ENCODE assay signal across 15 cellular contexts in genomic region chr1:15753776-15754175, GRCh38. TPM values are rescaled to one million over a fixed set of nuclear protein-coding genes. Genes with fewer than 3 reads are reported as not detected.
A peak's percentile ranks its signal among the peaks of the same experiment; 100 is the strongest.
DNase-seq lines count a peak whose midpoint lies in the region; ATAC-seq, FAIRE-seq and TF ChIP-seq lines count a peak whose summit lies in the region.
"Had no signal": no experiment of that assay in that cellular context is flagged by ENCODE, and none has a peak within 500 bp of the region (broad histone marks: within the 10 kb centered on the region; RNA-seq: fewer than 3 reads in every experiment).

No MANE protein-coding gene starts in this region.

- H3K9me3 ChIP-seq in HEK293 (ENCODE audit: control insufficient read depth, insufficient read depth, low read depth, low read length) (no peaks in the 10 kb centered on the region), HepG2 (ENCODE audit: low read length) (no peaks in the 10 kb centered on the region)
- H3K9me3 ChIP-seq: BLaER1 had no signal

- no peaks in the 10 kb centered on the region for H3K27me3 Mint-ChIP-seq in chondrocyte (ENCODE audit: low read depth)
- peaks cover 3% of the 10 kb centered on the region for H3K27me3 Mint-ChIP-seq in nephron (ENCODE audit: low read depth)
- no peaks in the 10 kb centered on the region for H3K27me3 Mint-ChIP-seq in type B pancreatic cell

- BruUV-seq in HepG2 (replicated peaks; lab: Mats Ljungman, UMichigan), result no TSS peak

- CTCF ChIA-PET in HEK293 (lab: Yijun Ruan, JAX) (interaction anchor here (1.6 kb wide), 1 partner anchor 12 kb away, joined by 5 read pairs; no protein-coding TSS in a partner anchor), HepG2 (lab: Yijun Ruan, JAX; ENCODE audit: low intra/inter-chr PET ratio, low total read pairs) (no interaction called here)

- TF ChIP-seq EP300 in HepG2 (IDR thresholded peaks at IDR 0.05; ENCODE audit: low read depth in 2 of 2, low read length in 2 of 2) (no peak), HepG2 (CRISPR knock-in tag; IDR thresholded peaks at IDR 0.05; ENCODE audit: borderline replicate concordance) (no peak)

- 0 out of 2 replicates have a peak, but pooled peaks cover 3% of the 10 kb centered on the region for H3K4me1 ChIP-seq in HEK293 (ENCODE audit: control insufficient read depth, insufficient read depth, low read length)
- peaks cover 66% of the 10 kb centered on the region for H3K4me1 ChIP-seq in HepG2 (ENCODE audit: insufficient read depth, low read length)

- in situ Hi-C loops in HepG2 (cut with HindIII; ENCODE audit: extremely low pct_ligation_motif_present, low pct_unique_long_range_greater_than_20kb), result no loop called here

- intact Hi-C loops in HepG2 (cut with micrococcal nuclease; ENCODE audit: unreplicated experiment), result no loop called here

- H3K36me3 Mint-ChIP-seq in chondrocyte (ENCODE audit: low read depth) (no peaks in the 10 kb centered on the region), nephron (ENCODE audit: low read depth) (no peaks in the 10 kb centered on the region), type B pancreatic cell (no peaks in the 10 kb centered on the region)

- POLR2A ChIA-PET in HEK293 (lab: Yijun Ruan, JAX) (no interaction called here), HepG2 (lab: Yijun Ruan, JAX) (no interaction called here)

- no peak overlapping the region for H2AFZ ChIP-seq in HepG2 (ENCODE audit: low read length)

- no peak for FAIRE-seq in HepG2 (lab: Jason Lieb, UNC)
- FAIRE-seq: H54 had no signal

- no peak for TF ChIP-seq RAD21 in HepG2 (CRISPR knock-in tag; IDR thresholded peaks at IDR 0.05)

- DNase-seq in chondrocyte (ENCODE audit: low spot score) (no peak), type B pancreatic cell (ENCODE audit: extremely low spot score, unreplicated experiment) (no peak), HepG2 (ENCODE audit: low spot score) (no peak)
- DNase-seq in activated CD8-positive, alpha-beta memory T cell treated with anti-CD3 and anti-CD28 coated beads, Interleukin-2, amount 50 U/mL, for 4 hours, result no peak
- DNase-seq: 8988T, AML-193, DMS53 had no signal

- ATAC-seq in HG02759 (IDR thresholded peaks at IDR 0.05; ENCODE audit: unreplicated experiment) (no peak), HepG2 (no peak)
- ATAC-seq: HCT116 had no signal

- H3K4me2 ChIP-seq in HepG2 (ENCODE audit: low read depth, low read length), result no peak overlapping the region
- H3K4me2 ChIP-seq: BLaER1 had no signal

- H3K4me3 ChIP-seq in HEK293 (ENCODE audit: low read depth, low read length), result no peak overlapping the region
- no peak overlapping the region for H3K4me3 ChIP-seq in HepG2 (replicated peaks in 1 of 3; ENCODE audit: insufficient read depth in 1 of 3, low read depth in 2 of 3, low read length in 3 of 3)
- H3K4me3 ChIP-seq: BLaER1 had no signal

- H3K27ac ChIP-seq in HEK293 (ENCODE audit: extremely low read depth, low read depth, low read length), result no peak overlapping the region
- no peak overlapping the region for H3K27ac ChIP-seq in HepG2 (ENCODE audit: extremely low read length, insufficient read depth, low read length)
- H3K27ac ChIP-seq: BLaER1 had no signal

- H3K27ac Mint-ChIP-seq in chondrocyte (ENCODE audit: unreplicated experiment) (peak overlapping the region; percentile 22), nephron (peak overlapping the region; percentile 36 to 56 (median 47)), type B pancreatic cell (peak overlapping the region; percentile 81)

- H3K4me1 Mint-ChIP-seq in chondrocyte (ENCODE audit: low read depth) (peaks cover 61% of the 10 kb centered on the region), nephron (peaks cover 6% of the 10 kb centered on the region), type B pancreatic cell (ENCODE audit: unreplicated experiment) (peaks cover 15% of the 10 kb centered on the region)

- H3K9me3 Mint-ChIP-seq in chondrocyte (ENCODE audit: low read depth) (no peaks in the 10 kb centered on the region), nephron (no peaks in the 10 kb centered on the region), type B pancreatic cell (no peaks in the 10 kb centered on the region)

- no peak for TF ChIP-seq CTCF in HEK293 (tag by site-specific recombination; IDR thresholded peaks at IDR 0.05)
- no peak for TF ChIP-seq CTCF in chondrocyte (IDR thresholded peaks at IDR 0.05)
- no peak for TF ChIP-seq CTCF in nephron (IDR thresholded peaks at IDR 0.05; ENCODE audit: unreplicated experiment in 3 of 3)
- TF ChIP-seq CTCF in type B pancreatic cell (conservative IDR thresholded peaks at IDR 0.05), result no peak
- no peak for TF ChIP-seq CTCF in HepG2 (CRISPR knock-in tag; IDR thresholded peaks at IDR 0.05)

- no peak for TF ChIP-seq POLR2A in HepG2 (IDR thresholded peaks at IDR 0.05; ENCODE audit: insufficient read depth in 1 of 2, low read depth in 2 of 2, low read length in 2 of 2)

- H4K20me1 ChIP-seq in HepG2 (ENCODE audit: insufficient read depth, low read length), result no peaks in the 10 kb centered on the region

- H3K4me3 Mint-ChIP-seq in chondrocyte (ENCODE audit: unreplicated experiment) (no peak overlapping the region), nephron (no peak overlapping the region), type B pancreatic cell (no peak overlapping the region)

- peaks cover 1 to 37% of the 10 kb centered on the region in 2 experiments for H3K27me3 ChIP-seq in HepG2 (ENCODE audit: control insufficient read depth in 1 of 2, insufficient read depth in 2 of 2, low read length in 2 of 2)

- WGBS in HepG2 (ENCODE audit: low lambda C conversion rate), result 61% methylated on average over 4 of the region's 10 CpGs

- H3K36me3 ChIP-seq in HEK293 (ENCODE audit: control insufficient read depth in 2 of 2, insufficient read depth in 1 of 2, low read length in 2 of 2) (no peaks in the 10 kb centered on the region), HepG2 (replicated peaks in 1 of 2; ENCODE audit: control insufficient read depth in 1 of 2, insufficient read depth in 2 of 2, low read length in 2 of 2) (no peaks in the 10 kb centered on the region)
- H3K36me3 ChIP-seq: BLaER1 had no signal

- no peak overlapping the region for H3K9ac ChIP-seq in HepG2 (ENCODE audit: insufficient read depth, low read depth, low read length)
- H3K9ac ChIP-seq: BLaER1 had no signal

- no peaks in the 10 kb centered on the region for H3K79me2 ChIP-seq in HepG2 (ENCODE audit: insufficient read depth, low read length)

RNA-seq across cellular contexts. Expression of gene FBLIM1, which starts 4.8 kb away (rescaled TPM):
- total RNA-seq in chondrocyte, result 191 to 492 TPM (median 490 TPM) in 3 replicates
- total RNA-seq in type B pancreatic cell (ENCODE audit: low replicate concordance), result 78.3 and 182 TPM in 2 replicates
- total RNA-seq in HepG2 (2016; rRNA removed; fragmentation: Illumina TruSeq; extraction: Trizol), result 9.2 and 10.6 TPM in 2 replicates
- 2.3 and 2.6 TPM in 2 replicates for total RNA-seq in HepG2 (2016; cell fraction: cytosol; rRNA removed; fragmentation: Illumina TruSeq; extraction: Trizol; ENCODE audit: low read depth)
- total RNA-seq in HepG2 (2016; cell fraction: insoluble cytoplasmic fraction; rRNA removed; fragmentation: Illumina TruSeq; extraction: Trizol), result 9.3 and 10.5 TPM in 2 replicates
- total RNA-seq in HepG2 (2016; cell fraction: membrane; rRNA removed; fragmentation: Illumina TruSeq; extraction: Trizol), result 7.4 and 8.7 TPM in 2 replicates
- 4.4 and 5.9 TPM in 2 replicates for total RNA-seq in HepG2 (2016; cell fraction: nucleus; rRNA removed; fragmentation: Illumina TruSeq; extraction: Trizol)
- 23.0 and 24.6 TPM in 2 replicates for polyA plus RNA-seq in HepG2 (2011; rRNA removed)
- 15.7 and 22.9 TPM in 2 replicates for polyA plus RNA-seq in HepG2 (2011; cell fraction: cytosol; rRNA removed)
- 22.7 and 27.5 TPM in 2 replicates for polyA plus RNA-seq in HepG2 (2011; cell fraction: nucleus; rRNA removed)
- polyA plus RNA-seq in HepG2 (2012), result 2.8 and 7.8 TPM in 2 replicates
- polyA plus RNA-seq in HepG2 (2016; cell fraction: cytosol; fragmentation: Illumina TruSeq; extraction: Trizol; ENCODE audit: low read depth), result 2.9 and 3.0 TPM in 2 replicates
- 10.8 and 11.3 TPM in 2 replicates for polyA plus RNA-seq in HepG2 (2016; cell fraction: insoluble cytoplasmic fraction; fragmentation: Illumina TruSeq; extraction: Trizol; ENCODE audit: low read depth)
- polyA plus RNA-seq in HepG2 (2016; cell fraction: membrane; fragmentation: Illumina TruSeq; extraction: Trizol; ENCODE audit: low read depth), result 6.2 and 6.7 TPM in 2 replicates
- polyA plus RNA-seq in HepG2 (2016; cell fraction: nucleus; fragmentation: Illumina TruSeq; extraction: Trizol; ENCODE audit: insufficient read depth, low read depth), result 17.7 and 20.4 TPM in 2 replicates
- polyA minus RNA-seq in HepG2 (2011; rRNA and poly(A)+ RNA removed; ENCODE audit: low replicate concordance), result 2.2 and 24.8 TPM in 2 replicates
- 12.1 and 12.4 TPM in 2 replicates for polyA minus RNA-seq in HepG2 (2011; cell fraction: cytosol; rRNA and poly(A)+ RNA removed)
- 8.8 and 10.0 TPM in 2 replicates for polyA minus RNA-seq in HepG2 (2011; cell fraction: nucleus; rRNA and poly(A)+ RNA removed)

RNA-seq across cellular contexts. Expression of gene TMEM82, which starts 11.5 kb away (rescaled TPM):
- total RNA-seq in chondrocyte (not detected in 3 replicates), type B pancreatic cell (ENCODE audit: low replicate concordance) (1.1 TPM in 2 replicates), HepG2 (2016; rRNA removed; fragmentation: Illumina TruSeq; extraction: Trizol) (0.29 and 0.97 TPM in 2 replicates)
- 0.71 and 0.79 TPM in 2 replicates for total RNA-seq in HepG2 (2016; cell fraction: cytosol; rRNA removed; fragmentation: Illumina TruSeq; extraction: Trizol; ENCODE audit: low read depth)
- 0.43 and 0.58 TPM in 2 replicates for total RNA-seq in HepG2 (2016; cell fraction: insoluble cytoplasmic fraction; rRNA removed; fragmentation: Illumina TruSeq; extraction: Trizol)
- total RNA-seq in HepG2 (2016; cell fraction: membrane; rRNA removed; fragmentation: Illumina TruSeq; extraction: Trizol), result 0.43 and 0.45 TPM in 2 replicates
- total RNA-seq in HepG2 (2016; cell fraction: nucleus; rRNA removed; fragmentation: Illumina TruSeq; extraction: Trizol), result 0.41 and 0.75 TPM in 2 replicates
- 0.24 and 0.40 TPM in 2 replicates for polyA plus RNA-seq in HepG2 (2011; rRNA removed)
- polyA plus RNA-seq in HepG2 (2011; cell fraction: cytosol; rRNA removed), result 0.28 and 0.51 TPM in 2 replicates
- polyA plus RNA-seq in HepG2 (2011; cell fraction: nucleus; rRNA removed), result 0.58 and 0.85 TPM in 2 replicates
- 0.32 and 0.44 TPM in 2 replicates for polyA plus RNA-seq in HepG2 (2012)
- 0.60 and 0.79 TPM in 2 replicates for polyA plus RNA-seq in HepG2 (2016; cell fraction: cytosol; fragmentation: Illumina TruSeq; extraction: Trizol; ENCODE audit: low read depth)
- polyA plus RNA-seq in HepG2 (2016; cell fraction: insoluble cytoplasmic fraction; fragmentation: Illumina TruSeq; extraction: Trizol; ENCODE audit: low read depth), result 0.37 and 0.50 TPM in 2 replicates
- 0.64 and 0.87 TPM in 2 replicates for polyA plus RNA-seq in HepG2 (2016; cell fraction: membrane; fragmentation: Illumina TruSeq; extraction: Trizol; ENCODE audit: low read depth)
- 1.1 and 1.5 TPM in 2 replicates for polyA plus RNA-seq in HepG2 (2016; cell fraction: nucleus; fragmentation: Illumina TruSeq; extraction: Trizol; ENCODE audit: insufficient read depth, low read depth)
- polyA minus RNA-seq in HepG2 (2011; rRNA and poly(A)+ RNA removed; ENCODE audit: low replicate concordance), result 0.92 TPM in 1 of 2 replicates, not detected in the other
- polyA minus RNA-seq in HepG2 (2011; cell fraction: cytosol; rRNA and poly(A)+ RNA removed), result 0.44 and 0.59 TPM in 2 replicates
- polyA minus RNA-seq in HepG2 (2011; cell fraction: nucleus; rRNA and poly(A)+ RNA removed), result 0.62 TPM in 1 of 2 replicates, not detected in the other
- total RNA-seq: Daoy, HT-29 had no signal

RNA-seq across cellular contexts. Expression of gene SLC25A34, which starts 17.7 kb away (rescaled TPM):
- total RNA-seq in chondrocyte (0.90 to 1.9 TPM (median 1.3 TPM) in 3 replicates), type B pancreatic cell (ENCODE audit: low replicate concordance) (2.4 and 3.8 TPM in 2 replicates), HepG2 (2016; rRNA removed; fragmentation: Illumina TruSeq; extraction: Trizol) (0.13 TPM in 1 of 2 replicates, not detected in the other)
- not detected in 2 replicates for total RNA-seq in HepG2 (2016; cell fraction: cytosol; rRNA removed; fragmentation: Illumina TruSeq; extraction: Trizol; ENCODE audit: low read depth)
- total RNA-seq in HepG2 (2016; cell fraction: insoluble cytoplasmic fraction; rRNA removed; fragmentation: Illumina TruSeq; extraction: Trizol), result 0.13 and 0.15 TPM in 2 replicates
- 0.09 TPM in 1 of 2 replicates, not detected in the other for total RNA-seq in HepG2 (2016; cell fraction: membrane; rRNA removed; fragmentation: Illumina TruSeq; extraction: Trizol)
- 0.41 TPM in 1 of 2 replicates, not detected in the other for total RNA-seq in HepG2 (2016; cell fraction: nucleus; rRNA removed; fragmentation: Illumina TruSeq; extraction: Trizol)
- polyA plus RNA-seq in HepG2 (2011; rRNA removed), result 0.18 TPM in 2 replicates
- polyA plus RNA-seq in HepG2 (2011; cell fraction: cytosol; rRNA removed), result 0.12 and 0.16 TPM in 2 replicates
- 0.33 and 0.35 TPM in 2 replicates for polyA plus RNA-seq in HepG2 (2011; cell fraction: nucleus; rRNA removed)
- polyA plus RNA-seq in HepG2 (2012), result 0.07 TPM in 1 of 2 replicates, not detected in the other
- polyA plus RNA-seq in HepG2 (2016; cell fraction: cytosol; fragmentation: Illumina TruSeq; extraction: Trizol; ENCODE audit: low read depth), result not detected in 2 replicates
- 0.10 TPM in 1 of 2 replicates, not detected in the other for polyA plus RNA-seq in HepG2 (2016; cell fraction: insoluble cytoplasmic fraction; fragmentation: Illumina TruSeq; extraction: Trizol; ENCODE audit: low read depth)
- 0.08 TPM in 1 of 2 replicates, not detected in the other for polyA plus RNA-seq in HepG2 (2016; cell fraction: membrane; fragmentation: Illumina TruSeq; extraction: Trizol; ENCODE audit: low read depth)
- polyA plus RNA-seq in HepG2 (2016; cell fraction: nucleus; fragmentation: Illumina TruSeq; extraction: Trizol; ENCODE audit: insufficient read depth, low read depth), result 0.15 and 0.21 TPM in 2 replicates
- polyA minus RNA-seq in HepG2 (2011; rRNA and poly(A)+ RNA removed; ENCODE audit: low replicate concordance), result 0.04 and 0.42 TPM in 2 replicates
- polyA minus RNA-seq in HepG2 (2011; cell fraction: cytosol; rRNA and poly(A)+ RNA removed), result not detected in 2 replicates
- polyA minus RNA-seq in HepG2 (2011; cell fraction: nucleus; rRNA and poly(A)+ RNA removed), result 0.12 TPM in 1 of 2 replicates, not detected in the other
- total RNA-seq: HT-29 had no signal

RNA-seq across cellular contexts. Expression of gene UQCRHL, which starts 53.7 kb away (rescaled TPM):
- total RNA-seq in chondrocyte, result 1.3 to 1.5 TPM (median 1.3 TPM) in 3 replicates
- total RNA-seq in type B pancreatic cell (ENCODE audit: low replicate concordance), result 2.1 and 2.3 TPM in 2 replicates
- total RNA-seq in HepG2 (2016; rRNA removed; fragmentation: Illumina TruSeq; extraction: Trizol), result 2.3 and 4.0 TPM in 2 replicates
- total RNA-seq in HepG2 (2016; cell fraction: cytosol; rRNA removed; fragmentation: Illumina TruSeq; extraction: Trizol; ENCODE audit: low read depth), result 1.3 and 1.6 TPM in 2 replicates
- 2.3 and 4.1 TPM in 2 replicates for total RNA-seq in HepG2 (2016; cell fraction: insoluble cytoplasmic fraction; rRNA removed; fragmentation: Illumina TruSeq; extraction: Trizol)
- 3.6 and 3.8 TPM in 2 replicates for total RNA-seq in HepG2 (2016; cell fraction: membrane; rRNA removed; fragmentation: Illumina TruSeq; extraction: Trizol)
- total RNA-seq in HepG2 (2016; cell fraction: nucleus; rRNA removed; fragmentation: Illumina TruSeq; extraction: Trizol), result 0.72 and 0.87 TPM in 2 replicates
- polyA plus RNA-seq in HepG2 (2011; rRNA removed), result 1.4 and 1.8 TPM in 2 replicates
- 1.3 and 2.6 TPM in 2 replicates for polyA plus RNA-seq in HepG2 (2011; cell fraction: cytosol; rRNA removed)
- 0.59 and 1.3 TPM in 2 replicates for polyA plus RNA-seq in HepG2 (2011; cell fraction: nucleus; rRNA removed)
- polyA plus RNA-seq in HepG2 (2012), result 4.4 and 15.0 TPM in 2 replicates
- 3.5 and 3.9 TPM in 2 replicates for polyA plus RNA-seq in HepG2 (2016; cell fraction: cytosol; fragmentation: Illumina TruSeq; extraction: Trizol; ENCODE audit: low read depth)
- 6.0 and 6.8 TPM in 2 replicates for polyA plus RNA-seq in HepG2 (2016; cell fraction: insoluble cytoplasmic fraction; fragmentation: Illumina TruSeq; extraction: Trizol; ENCODE audit: low read depth)
- 4.5 and 5.2 TPM in 2 replicates for polyA plus RNA-seq in HepG2 (2016; cell fraction: membrane; fragmentation: Illumina TruSeq; extraction: Trizol; ENCODE audit: low read depth)
- polyA plus RNA-seq in HepG2 (2016; cell fraction: nucleus; fragmentation: Illumina TruSeq; extraction: Trizol; ENCODE audit: insufficient read depth, low read depth), result 1.8 and 2.2 TPM in 2 replicates
- 1.2 TPM in 1 of 2 replicates, not detected in the other for polyA minus RNA-seq in HepG2 (2011; rRNA and poly(A)+ RNA removed; ENCODE audit: low replicate concordance)
- 2.5 and 2.8 TPM in 2 replicates for polyA minus RNA-seq in HepG2 (2011; cell fraction: cytosol; rRNA and poly(A)+ RNA removed)
- 0.64 and 0.87 TPM in 2 replicates for polyA minus RNA-seq in HepG2 (2011; cell fraction: nucleus; rRNA and poly(A)+ RNA removed)

Comparison
In these comparisons a context has a peak if more than half of its experiments do, and no peak if none do; other contexts are left out.
1. H3K27ac Mint-ChIP-seq: peak in every context shown above with its lines; median percentile 81 in type B pancreatic cell; 47 in nephron; 22 in chondrocyte.